Comparison of ENCODE assay signal across 9 cellular contexts in genomic region chr2:195498176-195498575, GRCh38.
DNase-seq lines count a peak whose midpoint lies in the region; ATAC-seq and TF ChIP-seq lines count a peak whose summit lies in the region.
"Had no signal": no experiment of that assay in that cellular context is flagged by ENCODE, and none has a peak within 500 bp of the region (broad histone marks: within the 10 kb centered on the region; RNA-seq: fewer than 3 reads in every experiment).

No MANE protein-coding gene starts in this region.

- H3K27me3 ChIP-seq in GM06990 (replicated peaks; ENCODE audit: control insufficient read depth, insufficient read depth, low read length), result no peaks in the 10 kb centered on the region
- no peaks in the 10 kb centered on the region for H3K27me3 ChIP-seq in breast epithelium
- no peaks in the 10 kb centered on the region for H3K27me3 ChIP-seq in mesendoderm (ENCODE audit: insufficient read depth, low read length, poor library complexity)
- no peaks in the 10 kb centered on the region for H3K27me3 ChIP-seq in tibial artery
- no peaks in the 10 kb centered on the region for H3K27me3 ChIP-seq in vagina
- H3K27me3 ChIP-seq in suprapubic skin, result no peaks in the 10 kb centered on the region
- H3K27me3 ChIP-seq: SJCRH30 had no signal

- H4K5ac ChIP-seq in mesendoderm (ENCODE audit: low read length), result no peak overlapping the region

- H2BK120ac ChIP-seq in mesendoderm (ENCODE audit: low read depth, low read length), result no peak overlapping the region

- H3K4me3 Mint-ChIP-seq in HFFc6 (no peak overlapping the region), T-cell (no peak overlapping the region)

- H3K23ac ChIP-seq in mesendoderm (ENCODE audit: low read length), result no peak overlapping the region

- H3K4me2 ChIP-seq in mesendoderm (ENCODE audit: low read length), result no peak overlapping the region

- H3K79me1 ChIP-seq in mesendoderm (ENCODE audit: low read length), result no peaks in the 10 kb centered on the region

- no peak overlapping the region for H3K27ac ChIP-seq in breast epithelium
- no peak overlapping the region for H3K27ac ChIP-seq in mesendoderm (ENCODE audit: low read depth, low read length)
- no peak overlapping the region for H3K27ac ChIP-seq in tibial artery
- H3K27ac ChIP-seq in vagina, result no peak overlapping the region
- H3K27ac ChIP-seq in suprapubic skin, result no peak overlapping the region
- H3K27ac ChIP-seq: SJCRH30 had no signal

- no peaks in the 10 kb centered on the region for H3K4me1 ChIP-seq in breast epithelium
- no peaks in the 10 kb centered on the region for H3K4me1 ChIP-seq in mesendoderm (ENCODE audit: control insufficient read depth, low read depth, low read length)
- peaks cover 0 to 22% (median 2%) of the 10 kb centered on the region in 4 donors for H3K4me1 ChIP-seq in tibial artery
- peaks cover 15% of the 10 kb centered on the region for H3K4me1 ChIP-seq in vagina
- H3K4me1 ChIP-seq in suprapubic skin, result no peaks in the 10 kb centered on the region
- H3K4me1 ChIP-seq: SJCRH30 had no signal

- no peak overlapping the region for H3K56ac ChIP-seq in mesendoderm (ENCODE audit: low read length)

- H3K4me3 ChIP-seq in GM06990 (replicated peaks; ENCODE audit: low read depth, low read length) (no peak overlapping the region), breast epithelium (no peak overlapping the region), mesendoderm (ENCODE audit: low read length) (no peak overlapping the region), tibial artery (no peak overlapping the region), vagina (no peak overlapping the region), suprapubic skin (no peak overlapping the region)
- H3K4me3 ChIP-seq: SJCRH30 had no signal

- TF ChIP-seq CTCF in GM06990 (IDR thresholded peaks at IDR 0.05; ENCODE audit: insufficient read depth, low read length, poor library complexity, severe bottlenecking), result peak; percentile 52
- peak; percentile 66 for TF ChIP-seq CTCF in HFFc6 (IDR thresholded peaks at IDR 0.05)
- TF ChIP-seq CTCF in breast epithelium (IDR thresholded peaks at IDR 0.05), result peak in 2 of 3 donors; percentile 31 to 32
- peak; percentile 25 to 31 for TF ChIP-seq CTCF in tibial artery (IDR thresholded peaks at IDR 0.05)
- peak in 1 of 3 experiments; percentile 22 for TF ChIP-seq CTCF in vagina (IDR thresholded peaks at IDR 0.05)
- peak in 1 of 2 donors; percentile 20 for TF ChIP-seq CTCF in suprapubic skin (IDR thresholded peaks at IDR 0.05)

- H2BK5ac ChIP-seq in mesendoderm (ENCODE audit: low read length), result no peak overlapping the region

- H3K27ac Mint-ChIP-seq in HFFc6 (peak overlapping the region; percentile 3; the same call in 1 of the 2 replicates), T-cell (peak overlapping the region; percentile 11)

- H3K4ac ChIP-seq in mesendoderm (ENCODE audit: low read depth, low read length), result no peak overlapping the region

- DNase-seq in GM06990 (ENCODE audit: extremely low read depth, insufficient read length) (no peak), HFFc6 (no peak), T-cell (peak; percentile 5 to 73 (median 56)), breast epithelium (ENCODE audit: low spot score in 2 of 2) (peak in 1 of 2 donors; percentile 31), mesendoderm (peak; percentile 71), tibial artery (peak in 1 of 2 donors; percentile 37), vagina (ENCODE audit: extremely low spot score in 2 of 2) (no peak), suprapubic skin (ENCODE audit: low spot score in 2 of 2) (no peak)

- no peak overlapping the region for H2AK5ac ChIP-seq in mesendoderm (ENCODE audit: low read length)

- no peaks in the 10 kb centered on the region for H3K9me3 Mint-ChIP-seq in HFFc6
- no peaks in the 10 kb centered on the region for H3K9me3 Mint-ChIP-seq in T-cell

- H3K9ac ChIP-seq in mesendoderm (ENCODE audit: low read length), result no peak overlapping the region

- intact Hi-C loops in breast epithelium (cut with DNase I; ENCODE audit: low total_unique reads) (no loop called here), tibial artery (cut with DNase I; ENCODE audit: low total_unique reads) (no loop called here), vagina (cut with DNase I) (no loop called here)

- H3K4me1 Mint-ChIP-seq in HFFc6 (ENCODE audit: low read depth), result peaks cover 52% of the 10 kb centered on the region
- peaks cover 45 to 52% (median 45%) of the 10 kb centered on the region in 3 donors for H3K4me1 Mint-ChIP-seq in T-cell

- CTCF ChIA-PET in T-cell (lab: Charles Lee), result interaction anchor here (0.6 to 4.5 kb wide), 26 partner anchors 9 to 570 kb away, joined by 3 to 110 read pairs (median 4); partner anchors contain the start of genes DNAH7 (in 1 of the 2) and SLC39A10 (in 1 of the 2)

- H3K27me3 Mint-ChIP-seq in HFFc6 (ENCODE audit: insufficient read depth) (no peaks in the 10 kb centered on the region), T-cell (no peaks in the 10 kb centered on the region)

- H3K9me3 ChIP-seq in breast epithelium, result no peaks in the 10 kb centered on the region
- no peaks in the 10 kb centered on the region for H3K9me3 ChIP-seq in tibial artery
- H3K9me3 ChIP-seq in vagina, result no peaks in the 10 kb centered on the region
- no peaks in the 10 kb centered on the region for H3K9me3 ChIP-seq in suprapubic skin
- H3K9me3 ChIP-seq: SJCRH30 had no signal

- no peak overlapping the region for H3K18ac ChIP-seq in mesendoderm (ENCODE audit: low read length)

- H3K36me3 Mint-ChIP-seq in HFFc6 (ENCODE audit: low read depth) (no peaks in the 10 kb centered on the region), T-cell (no peaks in the 10 kb centered on the region)

- TF ChIP-seq EP300 in suprapubic skin (IDR thresholded peaks at IDR 0.05), result no peak

- POLR2A ChIA-PET in T-cell (lab: Charles Lee), result interaction anchor here (0.6 to 1.0 kb wide), 5 partner anchors 35 to 162 kb away, joined by 3 to 6 read pairs (median 4); partner anchors contain the start of gene SLC39A10 (in 1 of the 2)

- H3K79me2 ChIP-seq in mesendoderm (ENCODE audit: control insufficient read depth, insufficient read depth, low read length), result no peaks in the 10 kb centered on the region

- H3K36me3 ChIP-seq in GM06990 (ENCODE audit: control insufficient read depth, insufficient read depth, low read length), result no peaks in the 10 kb centered on the region
- no peaks in the 10 kb centered on the region for H3K36me3 ChIP-seq in breast epithelium
- no peaks in the 10 kb centered on the region for H3K36me3 ChIP-seq in mesendoderm (ENCODE audit: control insufficient read depth, insufficient read depth, low read length)
- no peaks in the 10 kb centered on the region for H3K36me3 ChIP-seq in tibial artery
- no peaks in the 10 kb centered on the region for H3K36me3 ChIP-seq in vagina
- no peaks in the 10 kb centered on the region for H3K36me3 ChIP-seq in suprapubic skin
- H3K36me3 ChIP-seq: SJCRH30 had no signal

- H4K8ac ChIP-seq in mesendoderm (ENCODE audit: low read depth, low read length), result no peak overlapping the region

- ATAC-seq in T-cell (replicated peaks in 1 of 4), result peak; percentile 59 to 80 (median 70)

- no peak for TF ChIP-seq POLR2A in breast epithelium (IDR thresholded peaks at IDR 0.05)
- no peak for TF ChIP-seq POLR2A in vagina (IDR thresholded peaks at IDR 0.05)
- no peak for TF ChIP-seq POLR2A in suprapubic skin (IDR thresholded peaks at IDR 0.05)

- no peak overlapping the region for H2BK15ac ChIP-seq in mesendoderm (replicated peaks; ENCODE audit: low read depth)

Comparison
In these comparisons a context has a peak if more than half of its experiments do, and no peak if none do; other contexts are left out.
1. DNase-seq: peak in T-cell (34 of 34) and mesendoderm (single experiment); none in GM06990 (single experiment), HFFc6 (single experiment), vagina (0 of 2) and suprapubic skin (0 of 2).